25 cellular contexts compared by ENCODE assay signal in genomic region chr16:82767808-82768207, GRCh38.
"Had no signal": no experiment of that assay in that cellular context is flagged by ENCODE, and none has a peak within 500 bp of the region (broad histone marks: within the 10 kb centered on the region; RNA-seq: fewer than 3 reads in every experiment).

No MANE protein-coding gene starts in this region.

- H3K27ac ChIP-seq: adrenal gland, breast epithelium had no signal

- H3K36me3 ChIP-seq: adrenal gland, breast epithelium had no signal

- H3K27me3 ChIP-seq: adrenal gland, breast epithelium, dorsolateral prefrontal cortex had no signal

- H3K4me1 ChIP-seq: adrenal gland, breast epithelium had no signal

- H3K9me3 ChIP-seq: adrenal gland, breast epithelium had no signal

- DNase-seq: activated CD4-positive, alpha-beta memory T cell treated with anti-CD3 and anti-CD28 coated beads for 36 hours; activated CD4-positive, alpha-beta T cell treated with anti-CD3 and anti-CD28 coated beads for 36 hours; activated CD4-positive, alpha-beta T cell treated with anti-CD3 and anti-CD28 coated beads, Interleukin-2, amount 10 ng/mL, durations not matched to agents 24 days and 14 days; activated CD4-positive, CD25-positive, alpha-beta regulatory T cell; activated CD4-positive, CD25-positive, alpha-beta regulatory T cell treated with anti-CD3 and anti-CD28 coated beads, Interleukin-2, amount 50 U/mL, for 72 hours; activated CD8-positive, alpha-beta memory T cell treated with anti-CD3 and anti-CD28 coated beads, Interleukin-2, amount 10 ng/mL, durations not matched to agents 7 days and 5 days; activated CD8-positive, alpha-beta memory T cell treated with anti-CD3 and anti-CD28 coated beads, Interleukin-2, amount 50 U/mL, for 4 hours; activated CD8-positive, alpha-beta T cell treated with anti-CD3 and anti-CD28 coated beads, Interleukin-2, amount 10 ng/mL, durations not matched to agents 7 days and 5 days; activated effector memory CD4-positive, alpha-beta T cell treated with anti-CD3 and anti-CD28 coated beads, Interleukin-2, amount 50 U/mL, for 16 hours; activated naive CD4-positive, alpha-beta T cell treated with anti-CD3 and anti-CD28 coated beads for 36 hours; activated naive CD8-positive, alpha-beta T cell treated with anti-CD3 and anti-CD28 coated beads for 36 hours; activated naive CD8-positive, alpha-beta T cell treated with anti-CD3 and anti-CD28 coated beads, Interleukin-2, amount 50 U/mL, for 24 hours; activated T-cell treated with anti-CD3 and anti-CD28 coated beads, Interleukin-2, amount 50 U/mL, for 1 hour; activated T-cell treated with anti-CD3 and anti-CD28 coated beads, Interleukin-2, amount 50 U/mL, for 48 hours; adrenal gland; amygdala; aorta; dorsolateral prefrontal cortex; effector memory CD4-positive, alpha-beta T cell; endodermal cell; foreskin fibroblast; T-helper 2 cell had no signal

- H3K4me3 ChIP-seq: adrenal gland, breast epithelium, coronary artery, dorsolateral prefrontal cortex had no signal

- ATAC-seq: activated CD4-positive, alpha-beta T cell treated with anti-CD3 and anti-CD28 coated beads for 36 hours; activated CD8-positive, alpha-beta memory T cell treated with anti-CD3 and anti-CD28 coated beads, Interleukin-2, amount 10 ng/mL, durations not matched to agents 7 days and 5 days; activated CD8-positive, alpha-beta T cell treated with anti-CD3 and anti-CD28 coated beads, Interleukin-2, amount 10 ng/mL, durations not matched to agents 7 days and 5 days; activated naive CD8-positive, alpha-beta T cell treated with anti-CD3 and anti-CD28 coated beads, Interleukin-2, amount 50 U/mL, for 24 hours; esophagus mucosa had no signal
